Comparison of ENCODE assay signal across 29 cellular contexts in the genomic region with DNA sequence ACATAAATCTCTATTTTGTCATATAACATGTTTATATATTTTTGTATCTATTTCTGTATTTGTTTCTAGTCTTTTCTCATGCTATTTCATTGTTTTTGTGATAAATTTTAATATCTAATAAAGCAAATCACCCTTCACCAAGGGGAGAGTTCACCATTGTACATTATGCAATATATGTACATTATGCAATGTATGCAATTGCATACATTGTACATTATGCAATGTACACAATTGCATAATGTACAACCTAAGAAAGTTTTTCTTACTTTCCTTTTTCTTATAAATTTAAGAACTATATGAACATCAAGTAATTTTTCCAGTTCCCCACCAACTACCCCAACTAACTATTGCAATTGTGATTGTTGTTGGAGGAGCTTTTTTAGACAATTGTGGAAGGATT. TPM values are rescaled to one million over a fixed set of nuclear protein-coding genes. Genes with fewer than 3 reads are reported as not detected.
"Had no signal": no experiment of that assay in that cellular context is flagged by ENCODE, and none has a peak within 500 bp of the region (broad histone marks: within the 10 kb centered on the region; RNA-seq: fewer than 3 reads in every experiment).

No MANE protein-coding gene starts in this region.

- H3K27ac ChIP-seq: brain microvascular endothelial cell, Peyer's patch, RWPE1, VCaP had no signal

- H3K4me1 ChIP-seq: Peyer's patch had no signal

- H3K36me3 ChIP-seq: brain microvascular endothelial cell, Peyer's patch had no signal

- H3K27me3 ChIP-seq: brain microvascular endothelial cell, Peyer's patch had no signal

- H3K4me3 ChIP-seq: Peyer's patch had no signal

- DNase-seq: activated CD4-positive, alpha-beta memory T cell treated with anti-CD3 and anti-CD28 coated beads for 36 hours; activated CD4-positive, alpha-beta T cell treated with anti-CD3 and anti-CD28 coated beads, Interleukin-2, amount 10 ng/mL, durations not matched to agents 7 days and 5 days; activated CD4-positive, CD25-positive, alpha-beta regulatory T cell; activated CD8-positive, alpha-beta memory T cell treated with anti-CD3 and anti-CD28 coated beads for 24 hours; activated gamma-delta T cell treated with Interleukin-2 at 50 U/mL for 16 hours; activated naive CD4-positive, alpha-beta T cell treated with anti-CD3 and anti-CD28 coated beads, Interleukin-2, amount 10 ng/mL, durations not matched to agents 7 days and 5 days; activated naive CD8-positive, alpha-beta T cell treated with anti-CD3 and anti-CD28 coated beads for 36 hours; activated T-cell treated with anti-CD3 and anti-CD28 coated beads for 4 hours; activated T-cell treated with anti-CD3 and anti-CD28 coated beads, Interleukin-2, amount 50 U/mL, for 48 hours; brain microvascular endothelial cell; Kasumi-1; KBM-7; NCI-H1048; NCI-H146; NCI-H187 treated with DMSO at 0.1 percent for 48 hours; NCI-H2081 treated with DMSO at 0.1 percent for 48 hours; NCI-H446; NCI-H524; Peyer's patch; Right ventricle myocardium superior; T-cell; T-helper 2 cell; T1000 had no signal

- H3K4me3 Mint-ChIP-seq: activated CD4-positive, alpha-beta memory T cell treated with anti-CD3 and anti-CD28 coated beads for 36 hours; activated CD4-positive, alpha-beta T cell treated with anti-CD3 and anti-CD28 coated beads, Interleukin-2, amount 10 ng/mL, durations not matched to agents 7 days and 5 days; activated naive CD4-positive, alpha-beta T cell treated with anti-CD3 and anti-CD28 coated beads, Interleukin-2, amount 10 ng/mL, durations not matched to agents 7 days and 5 days; activated naive CD8-positive, alpha-beta T cell treated with anti-CD3 and anti-CD28 coated beads for 36 hours; activated T-helper 17 cell treated with anti-CD3 and anti-CD28 coated beads, Interleukin-2, amount 50 U/mL, for 72 hours; T-cell had no signal

- H3K9me3 Mint-ChIP-seq: activated CD4-positive, alpha-beta memory T cell treated with anti-CD3 and anti-CD28 coated beads for 36 hours; activated CD4-positive, alpha-beta T cell treated with anti-CD3 and anti-CD28 coated beads, Interleukin-2, amount 10 ng/mL, durations not matched to agents 7 days and 5 days; activated naive CD4-positive, alpha-beta T cell treated with anti-CD3 and anti-CD28 coated beads, Interleukin-2, amount 10 ng/mL, durations not matched to agents 7 days and 5 days; activated naive CD8-positive, alpha-beta T cell treated with anti-CD3 and anti-CD28 coated beads for 36 hours; activated T-helper 17 cell treated with anti-CD3 and anti-CD28 coated beads, Interleukin-2, amount 50 U/mL, for 72 hours had no signal

- H3K27me3 Mint-ChIP-seq: activated naive CD4-positive, alpha-beta T cell treated with anti-CD3 and anti-CD28 coated beads, Interleukin-2, amount 10 ng/mL, durations not matched to agents 7 days and 5 days had no signal

- ATAC-seq: activated T-helper 17 cell treated with anti-CD3 and anti-CD28 coated beads, Interleukin-2, amount 50 U/mL, for 72 hours; T-cell had no signal

- H3K27ac Mint-ChIP-seq: activated CD4-positive, alpha-beta memory T cell treated with anti-CD3 and anti-CD28 coated beads for 36 hours; activated CD4-positive, alpha-beta T cell treated with anti-CD3 and anti-CD28 coated beads, Interleukin-2, amount 10 ng/mL, durations not matched to agents 7 days and 5 days; activated naive CD4-positive, alpha-beta T cell treated with anti-CD3 and anti-CD28 coated beads, Interleukin-2, amount 10 ng/mL, durations not matched to agents 7 days and 5 days; activated naive CD8-positive, alpha-beta T cell treated with anti-CD3 and anti-CD28 coated beads for 36 hours; activated T-helper 17 cell treated with anti-CD3 and anti-CD28 coated beads, Interleukin-2, amount 50 U/mL, for 72 hours; T-cell had no signal

- H3K4me1 Mint-ChIP-seq: activated CD4-positive, alpha-beta T cell treated with anti-CD3 and anti-CD28 coated beads, Interleukin-2, amount 10 ng/mL, durations not matched to agents 7 days and 5 days; activated naive CD4-positive, alpha-beta T cell treated with anti-CD3 and anti-CD28 coated beads, Interleukin-2, amount 10 ng/mL, durations not matched to agents 7 days and 5 days; activated naive CD8-positive, alpha-beta T cell treated with anti-CD3 and anti-CD28 coated beads for 36 hours; activated T-helper 17 cell treated with anti-CD3 and anti-CD28 coated beads, Interleukin-2, amount 50 U/mL, for 72 hours; T-cell had no signal

- H3K9me3 ChIP-seq: Peyer's patch had no signal

- H3K36me3 Mint-ChIP-seq: activated CD4-positive, alpha-beta memory T cell treated with anti-CD3 and anti-CD28 coated beads for 36 hours; activated naive CD4-positive, alpha-beta T cell treated with anti-CD3 and anti-CD28 coated beads, Interleukin-2, amount 10 ng/mL, durations not matched to agents 7 days and 5 days; activated naive CD8-positive, alpha-beta T cell treated with anti-CD3 and anti-CD28 coated beads for 36 hours; T-cell had no signal

RNA-seq across cellular contexts. Expression of a gene that starts 44.1 kb away (rescaled TPM):
- total RNA-seq: activated CD4-positive, alpha-beta memory T cell treated with anti-CD3 and anti-CD28 coated beads for 36 hours; activated CD4-positive, alpha-beta T cell treated with anti-CD3 and anti-CD28 coated beads, Interleukin-2, amount 10 ng/mL, durations not matched to agents 7 days and 5 days; activated naive CD8-positive, alpha-beta T cell treated with anti-CD3 and anti-CD28 coated beads for 36 hours; activated T-helper 17 cell treated with anti-CD3 and anti-CD28 coated beads, Interleukin-2, amount 50 U/mL, for 72 hours; Peyer's patch; Right ventricle myocardium superior; SK-MEL-5; T-cell had no signal
- polyA plus RNA-seq: adipose tissue had no signal

RNA-seq across cellular contexts. Expression of a gene that starts 50.7 kb away (rescaled TPM):
- total RNA-seq: activated CD4-positive, alpha-beta memory T cell treated with anti-CD3 and anti-CD28 coated beads for 36 hours; activated CD4-positive, alpha-beta T cell treated with anti-CD3 and anti-CD28 coated beads, Interleukin-2, amount 10 ng/mL, durations not matched to agents 7 days and 5 days; activated T-helper 17 cell treated with anti-CD3 and anti-CD28 coated beads, Interleukin-2, amount 50 U/mL, for 72 hours; cardiac septum; Right ventricle myocardium superior; SK-MEL-5 had no signal
